17 cellular contexts compared by ENCODE assay signal in genomic region chr13:91592050-91593014, GRCh38.
DNase-seq lines count a peak whose midpoint lies in the region; ATAC-seq and TF ChIP-seq lines count a peak whose summit lies in the region.
"Had no signal": no experiment of that assay in that cellular context is flagged by ENCODE, and none has a peak within 500 bp of the region (broad histone marks: within the 10 kb centered on the region; RNA-seq: fewer than 3 reads in every experiment).

No MANE protein-coding gene starts in this region.

- H3K9me3 Mint-ChIP-seq in activated naive CD8-positive, alpha-beta T cell treated with anti-CD3 and anti-CD28 coated beads, Interleukin-2, amount 50 U/mL, for 24 hours = no peaks in the 10 kb centered on the region
- H3K9me3 Mint-ChIP-seq in activated naive CD8-positive, alpha-beta T cell treated with anti-CD3 and anti-CD28 coated beads for 36 hours = no peaks in the 10 kb centered on the region
- peaks cover 8% of the 10 kb centered on the region for H3K9me3 Mint-ChIP-seq in chondrocyte (ENCODE audit: low read depth)
- no peaks in the 10 kb centered on the region for H3K9me3 Mint-ChIP-seq in activated CD4-positive, alpha-beta T cell treated with anti-CD3 and anti-CD28 coated beads, Interleukin-2, amount 10 ng/mL, durations not matched to agents 7 days and 5 days
- no peaks in the 10 kb centered on the region for H3K9me3 Mint-ChIP-seq in activated CD4-positive, alpha-beta T cell treated with anti-CD3 and anti-CD28 coated beads for 36 hours (ENCODE audit: low read depth)

- H3K36me3 Mint-ChIP-seq in activated naive CD8-positive, alpha-beta T cell treated with anti-CD3 and anti-CD28 coated beads, Interleukin-2, amount 50 U/mL, for 24 hours (ENCODE audit: low read depth) = no peaks in the 10 kb centered on the region
- no peaks in the 10 kb centered on the region for H3K36me3 Mint-ChIP-seq in activated naive CD8-positive, alpha-beta T cell treated with anti-CD3 and anti-CD28 coated beads for 36 hours
- peaks cover 3% of the 10 kb centered on the region for H3K36me3 Mint-ChIP-seq in chondrocyte (ENCODE audit: low read depth)
- H3K36me3 Mint-ChIP-seq in activated CD4-positive, alpha-beta T cell treated with anti-CD3 and anti-CD28 coated beads, Interleukin-2, amount 10 ng/mL, durations not matched to agents 7 days and 5 days (ENCODE audit: low read depth) = no peaks in the 10 kb centered on the region
- H3K36me3 Mint-ChIP-seq in activated CD4-positive, alpha-beta T cell treated with anti-CD3 and anti-CD28 coated beads for 36 hours (ENCODE audit: low read depth) = no peaks in the 10 kb centered on the region

- POLR2A ChIA-PET in activated CD4-positive, alpha-beta T cell treated with anti-CD3 and anti-CD28 coated beads, Interleukin-2, amount 10 ng/mL, durations not matched to agents 7 days and 5 days (lab: Charles Lee) = no interaction called here
- POLR2A ChIA-PET in activated CD4-positive, alpha-beta T cell treated with anti-CD3 and anti-CD28 coated beads for 36 hours (lab: Charles Lee) = no interaction called here

- CTCF ChIA-PET in activated CD4-positive, alpha-beta T cell treated with anti-CD3 and anti-CD28 coated beads, Interleukin-2, amount 10 ng/mL, durations not matched to agents 7 days and 5 days (lab: Charles Lee) = no interaction called here
- CTCF ChIA-PET in activated CD4-positive, alpha-beta T cell treated with anti-CD3 and anti-CD28 coated beads for 36 hours (lab: Charles Lee) = interaction anchor here (0.6 kb wide), 1 partner anchor 328 kb away, joined by 4 read pairs; no protein-coding TSS in a partner anchor

- peak; percentile 15 for TF ChIP-seq CTCF in chondrocyte (IDR thresholded peaks at IDR 0.05)

- no peak overlapping the region for H3K4me3 Mint-ChIP-seq in activated naive CD8-positive, alpha-beta T cell treated with anti-CD3 and anti-CD28 coated beads, Interleukin-2, amount 50 U/mL, for 24 hours
- no peak overlapping the region for H3K4me3 Mint-ChIP-seq in activated naive CD8-positive, alpha-beta T cell treated with anti-CD3 and anti-CD28 coated beads for 36 hours
- no peak overlapping the region for H3K4me3 Mint-ChIP-seq in chondrocyte (ENCODE audit: unreplicated experiment)
- no peak overlapping the region for H3K4me3 Mint-ChIP-seq in activated CD4-positive, alpha-beta T cell treated with anti-CD3 and anti-CD28 coated beads, Interleukin-2, amount 10 ng/mL, durations not matched to agents 7 days and 5 days
- H3K4me3 Mint-ChIP-seq in activated CD4-positive, alpha-beta T cell treated with anti-CD3 and anti-CD28 coated beads for 36 hours = no peak overlapping the region
- H3K4me3 Mint-ChIP-seq: CD4-positive, alpha-beta T cell had no signal

- peak; percentile 10 for ATAC-seq in activated naive CD8-positive, alpha-beta T cell treated with anti-CD3 and anti-CD28 coated beads, Interleukin-2, amount 50 U/mL, for 24 hours
- ATAC-seq in GM21529 (IDR thresholded peaks at IDR 0.05; ENCODE audit: unreplicated experiment) = no peak
- no peak for ATAC-seq in activated CD4-positive, alpha-beta T cell treated with anti-CD3 and anti-CD28 coated beads for 36 hours

- no peak for DNase-seq in activated naive CD8-positive, alpha-beta T cell treated with anti-CD3 and anti-CD28 coated beads, Interleukin-2, amount 50 U/mL, for 24 hours
- DNase-seq in activated naive CD8-positive, alpha-beta T cell treated with anti-CD3 and anti-CD28 coated beads for 36 hours = no peak
- no peak for DNase-seq in chondrocyte (ENCODE audit: low spot score)
- peak; percentile 22 for DNase-seq in kidney tubule cell (ENCODE audit: low spot score)
- DNase-seq in activated CD4-positive, alpha-beta T cell treated with anti-CD3 and anti-CD28 coated beads, Interleukin-2, amount 10 ng/mL, durations not matched to agents 7 days and 5 days = no peak
- DNase-seq in activated CD4-positive, alpha-beta T cell treated with anti-CD3 and anti-CD28 coated beads for 36 hours = no peak
- no peak for DNase-seq in nucleus accumbens (lab: John Stamatoyannopoulos, UW)
- DNase-seq: 8988T; BE2C; CD4-positive, alpha-beta T cell; KBM-7; NCI-H1417 treated with DMSO at 0.1 percent for 48 hours; NCI-H1930; NCI-H2171; NCI-H748 treated with DMSO at 0.1 percent for 48 hours; PC-9 had no signal

- intact Hi-C loops in activated CD4-positive, alpha-beta T cell treated with anti-CD3 and anti-CD28 coated beads for 36 hours (cut with DNase I, micrococcal nuclease) = no loop called here

- no peak overlapping the region for H3K27ac Mint-ChIP-seq in activated naive CD8-positive, alpha-beta T cell treated with anti-CD3 and anti-CD28 coated beads, Interleukin-2, amount 50 U/mL, for 24 hours
- no peak overlapping the region for H3K27ac Mint-ChIP-seq in activated naive CD8-positive, alpha-beta T cell treated with anti-CD3 and anti-CD28 coated beads for 36 hours
- no peak overlapping the region for H3K27ac Mint-ChIP-seq in chondrocyte (ENCODE audit: unreplicated experiment)
- H3K27ac Mint-ChIP-seq in activated CD4-positive, alpha-beta T cell treated with anti-CD3 and anti-CD28 coated beads, Interleukin-2, amount 10 ng/mL, durations not matched to agents 7 days and 5 days = no peak overlapping the region
- H3K27ac Mint-ChIP-seq in activated CD4-positive, alpha-beta T cell treated with anti-CD3 and anti-CD28 coated beads for 36 hours = no peak overlapping the region
- H3K27ac Mint-ChIP-seq: CD4-positive, alpha-beta T cell had no signal

- no peaks in the 10 kb centered on the region for H3K4me1 Mint-ChIP-seq in activated naive CD8-positive, alpha-beta T cell treated with anti-CD3 and anti-CD28 coated beads, Interleukin-2, amount 50 U/mL, for 24 hours
- H3K4me1 Mint-ChIP-seq in activated naive CD8-positive, alpha-beta T cell treated with anti-CD3 and anti-CD28 coated beads for 36 hours = no peaks in the 10 kb centered on the region
- H3K4me1 Mint-ChIP-seq in chondrocyte (ENCODE audit: low read depth) = peaks cover 9% of the 10 kb centered on the region
- no peaks in the 10 kb centered on the region for H3K4me1 Mint-ChIP-seq in activated CD4-positive, alpha-beta T cell treated with anti-CD3 and anti-CD28 coated beads, Interleukin-2, amount 10 ng/mL, durations not matched to agents 7 days and 5 days
- H3K4me1 Mint-ChIP-seq in activated CD4-positive, alpha-beta T cell treated with anti-CD3 and anti-CD28 coated beads for 36 hours = no peaks in the 10 kb centered on the region

- H3K27me3 Mint-ChIP-seq in activated naive CD8-positive, alpha-beta T cell treated with anti-CD3 and anti-CD28 coated beads, Interleukin-2, amount 50 U/mL, for 24 hours = no peaks in the 10 kb centered on the region
- H3K27me3 Mint-ChIP-seq in activated naive CD8-positive, alpha-beta T cell treated with anti-CD3 and anti-CD28 coated beads for 36 hours = no peaks in the 10 kb centered on the region
- peaks cover 2% of the 10 kb centered on the region for H3K27me3 Mint-ChIP-seq in chondrocyte (ENCODE audit: low read depth)
- no peaks in the 10 kb centered on the region for H3K27me3 Mint-ChIP-seq in activated CD4-positive, alpha-beta T cell treated with anti-CD3 and anti-CD28 coated beads, Interleukin-2, amount 10 ng/mL, durations not matched to agents 7 days and 5 days
- H3K27me3 Mint-ChIP-seq in activated CD4-positive, alpha-beta T cell treated with anti-CD3 and anti-CD28 coated beads for 36 hours = no peaks in the 10 kb centered on the region
